In the genomic region with DNA sequence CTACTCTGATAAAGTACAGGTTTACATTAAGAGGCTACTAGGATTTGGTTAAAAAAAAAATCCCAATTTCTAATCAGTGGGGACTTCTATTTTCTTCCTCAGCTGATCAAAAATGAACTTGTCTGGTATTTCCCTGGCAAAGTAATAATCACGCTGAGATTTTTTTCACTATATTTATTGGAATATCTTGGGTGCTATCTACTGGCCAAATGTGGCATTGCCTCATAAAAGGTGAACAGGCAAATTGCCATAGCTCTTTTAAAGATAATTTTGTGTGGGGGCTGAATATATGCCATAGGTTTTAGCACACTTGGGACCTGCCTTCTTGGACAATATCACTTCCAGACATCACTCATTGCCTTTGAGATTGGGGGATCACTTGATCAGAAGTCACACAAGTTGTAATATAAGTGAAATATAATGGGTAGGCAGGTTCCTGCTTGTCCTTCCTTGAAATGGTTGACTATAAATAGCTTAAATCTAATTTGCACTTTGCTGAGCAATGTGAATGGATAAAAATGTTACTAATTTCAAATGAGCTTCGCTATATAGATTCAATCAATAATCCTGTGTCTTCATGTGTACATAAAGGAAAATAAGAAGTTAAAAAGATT, we compare ENCODE assay signal across 1 cellular context.
TF ChIP-seq lines count a peak whose summit lies in the region.

No MANE protein-coding gene starts in this region.

TF ChIP-seq in H1, 55 proteins besides CTCF, POLR2A, EP300 and RAD21 (continued from another document):
- TF ChIP-seq, protein P1, sequence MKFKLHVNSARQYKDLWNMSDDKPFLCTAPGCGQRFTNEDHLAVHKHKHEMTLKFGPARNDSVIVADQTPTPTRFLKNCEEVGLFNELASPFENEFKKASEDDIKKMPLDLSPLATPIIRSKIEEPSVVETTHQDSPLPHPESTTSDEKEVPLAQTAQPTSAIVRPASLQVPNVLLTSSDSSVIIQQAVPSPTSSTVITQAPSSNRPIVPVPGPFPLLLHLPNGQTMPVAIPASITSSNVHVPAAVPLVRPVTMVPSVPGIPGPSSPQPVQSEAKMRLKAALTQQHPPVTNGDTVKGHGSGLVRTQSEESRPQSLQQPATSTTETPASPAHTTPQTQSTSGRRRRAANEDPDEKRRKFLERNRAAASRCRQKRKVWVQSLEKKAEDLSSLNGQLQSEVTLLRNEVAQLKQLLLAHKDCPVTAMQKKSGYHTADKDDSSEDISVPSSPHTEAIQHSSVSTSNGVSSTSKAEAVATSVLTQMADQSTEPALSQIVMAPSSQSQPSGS (IDR thresholded peaks at IDR 0.05; ENCODE audit: low read length), result no peak
- TF ChIP-seq BRCA1 (IDR thresholded peaks at IDR 0.05; ENCODE audit: low read depth, low read length) (no peak), CBX8 (IDR thresholded peaks at IDR 0.05; ENCODE audit: borderline replicate concordance, low read depth, low read length) (no peak), ASH2L (IDR thresholded peaks at IDR 0.05; ENCODE audit: low read length) (no peak), PHF8 (conservative IDR thresholded peaks at IDR 0.05; ENCODE audit: low read depth, low read length) (no peak), CHD2 (IDR thresholded peaks at IDR 0.05; ENCODE audit: low read length) (no peak), TAF1 (IDR thresholded peaks at IDR 0.05; ENCODE audit: low read depth, low read length) (no peak), CTBP2 (IDR thresholded peaks at IDR 0.05; ENCODE audit: borderline replicate concordance, insufficient read depth, insufficient read length, low read length) (no peak), SAP30 (IDR thresholded peaks at IDR 0.05; ENCODE audit: insufficient read depth, insufficient replicate concordance, low read length) (no peak), HDAC2 (IDR thresholded peaks at IDR 0.05; ENCODE audit: borderline replicate concordance in 1 of 2, low read depth in 2 of 2, low read length in 2 of 2) (no peak), KDM4A (IDR thresholded peaks at IDR 0.05; ENCODE audit: low read depth, low read length, severe bottlenecking) (no peak), CEBPB (IDR thresholded peaks at IDR 0.05; ENCODE audit: low read depth, low read length) (no peak), FOSL1 (IDR thresholded peaks at IDR 0.05; ENCODE audit: insufficient read depth, low read depth, low read length) (no peak), CBX5 (IDR thresholded peaks at IDR 0.05; ENCODE audit: low read depth, low read length) (no peak), MAFK (IDR thresholded peaks at IDR 0.05; ENCODE audit: low read depth, low read length) (no peak), EZH2 (IDR thresholded peaks at IDR 0.05; ENCODE audit: low read depth, low read length, severe bottlenecking) (no peak), EGR1 (IDR thresholded peaks at IDR 0.05; ENCODE audit: borderline replicate concordance, low read depth, low read length) (no peak), RXRA (IDR thresholded peaks at IDR 0.05; ENCODE audit: insufficient read depth, low read depth, low read length) (no peak), POU5F1 (IDR thresholded peaks at IDR 0.05; ENCODE audit: low read depth, low read length) (no peak)
TF ChIP-seq in H1: peak in this region for 0.
